10 cellular contexts compared by ENCODE assay signal in the genomic region with DNA sequence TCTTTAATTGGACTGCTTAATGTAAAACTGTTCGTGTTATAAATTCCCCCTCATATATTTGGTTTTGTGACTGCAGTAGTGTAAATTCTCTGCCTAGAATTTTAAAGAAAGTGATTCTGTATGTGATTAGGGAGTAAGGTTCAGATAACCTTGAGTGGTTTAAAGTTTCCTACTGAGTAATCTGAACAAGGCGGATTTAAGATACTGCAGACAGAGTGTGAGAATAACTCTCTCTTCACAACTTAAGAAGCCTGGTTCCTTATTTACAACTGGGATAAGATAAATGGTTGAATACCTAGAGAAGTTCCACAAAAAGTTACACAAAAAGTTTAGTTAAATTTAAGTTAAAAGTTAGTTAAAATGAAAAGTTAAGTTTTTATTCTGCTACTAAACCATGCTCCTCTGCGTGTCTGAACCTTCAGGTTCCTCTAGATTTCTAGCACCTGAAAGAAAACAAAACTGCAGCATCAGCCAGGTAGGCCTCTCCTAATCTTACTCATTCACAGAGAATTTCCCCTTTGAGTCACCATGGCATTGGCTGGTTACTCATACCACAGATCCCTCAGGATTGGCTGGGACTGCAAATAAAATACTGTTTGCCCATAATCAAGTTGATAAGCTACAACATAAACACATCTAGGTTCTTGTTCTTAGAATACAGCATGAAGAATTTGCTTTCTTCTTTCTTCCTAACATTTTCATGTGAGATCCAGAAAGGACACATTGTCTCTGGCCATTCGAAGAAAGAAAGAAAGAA. TPM values are rescaled to one million over a fixed set of nuclear protein-coding genes. Genes with fewer than 3 reads are reported as not detected.
A peak's percentile ranks its signal among the peaks of the same experiment; 100 is the strongest.
DNase-seq lines count a peak whose midpoint lies in the region; ATAC-seq and TF ChIP-seq lines count a peak whose summit lies in the region.
"Had no signal": no experiment of that assay in that cellular context is flagged by ENCODE, and none has a peak within 500 bp of the region (broad histone marks: within the 10 kb centered on the region; RNA-seq: fewer than 3 reads in every experiment).

Gene ARL14, plus strand, starts transcription at position 614 of the 757 bp plus-strand sequence. CDS start 187 bp downstream, outside the sequence.

- H3K4me1 ChIP-seq in ACC112 (ENCODE audit: control insufficient read depth, insufficient read depth, low read length, unreplicated experiment) (peaks cover 17% of the 10 kb centered on the region), body of pancreas (peaks cover 62% of the 10 kb centered on the region)
- H3K4me1 ChIP-seq: BLaER1 had no signal

- no peaks in the 10 kb centered on the region for H3K27me3 ChIP-seq in ACC112 (ENCODE audit: insufficient read depth, low read length)
- H3K27me3 ChIP-seq in body of pancreas: no peaks in the 10 kb centered on the region
- H3K27me3 ChIP-seq: BLaER1 had no signal

- ATAC-seq in HG02852 (IDR thresholded peaks at IDR 0.05; ENCODE audit: unreplicated experiment): peak; percentile 70
- ATAC-seq in body of pancreas: peak; percentile 94
- no peak for ATAC-seq in GM18867 (IDR thresholded peaks at IDR 0.05; ENCODE audit: unreplicated experiment)
- ATAC-seq in HG02981 (IDR thresholded peaks at IDR 0.05; ENCODE audit: unreplicated experiment): no peak

- H3K27ac ChIP-seq in ACC112 (ENCODE audit: low read depth, low read length): peak within 1 kb of the TSS; percentile 33; the same call in 1 of the 2 replicates
- peak within 1 kb of the TSS; percentile 82 to 89 (median 88) for H3K27ac ChIP-seq in body of pancreas
- H3K27ac ChIP-seq: BLaER1 had no signal

- WGBS in body of pancreas, 2 donors: 23 to 34% methylated on average over 4 of the region's 4 CpGs

- CTCF ChIA-PET in HEK293T (lab: Yijun Ruan, JAX): no interaction called here

- TF ChIP-seq CTCF in body of pancreas (IDR thresholded peaks at IDR 0.05): no peak

- intact Hi-C loops in body of pancreas (cut with DNase I): no loop called here

- H3K4me3 ChIP-seq in ACC112 (ENCODE audit: low read depth, low read length) (peak within 1 kb of the TSS; percentile 48; the same call in 1 of the 2 replicates), body of pancreas (no peak within 1 kb of the TSS)
- H3K4me3 ChIP-seq: BLaER1 had no signal

- H3K9me3 ChIP-seq in body of pancreas: no peaks in the 10 kb centered on the region
- H3K9me3 ChIP-seq: BLaER1 had no signal

- H3K36me3 ChIP-seq in ACC112 (ENCODE audit: insufficient read depth, low read length): no peaks in the 10 kb centered on the region
- no peaks in the 10 kb centered on the region for H3K36me3 ChIP-seq in body of pancreas (replicated peaks in 1 of 2; ENCODE audit: insufficient read depth in 1 of 2, low read depth in 2 of 2)
- H3K36me3 ChIP-seq: BLaER1 had no signal

- peak; percentile 55 to 81 (median 68) for DNase-seq in body of pancreas
- DNase-seq in lung microvascular endothelial cell (ENCODE audit: low read depth in 2 of 2): peak; percentile 5 to 64
- no peak for DNase-seq in HEK293T (ENCODE audit: extremely low spot score)
- DNase-seq in epidermal melanocyte (ENCODE audit: insufficient read length, low spot score): no peak
- DNase-seq: NCI-H446 treated with DMSO at 0.1 percent for 48 hours had no signal

- H2AFZ ChIP-seq in ACC112 (ENCODE audit: low read length, unreplicated experiment): peak within 1 kb of the TSS; percentile 72

- TF ChIP-seq POLR2A in body of pancreas (IDR thresholded peaks at IDR 0.05): peak; percentile 64 to 81 (median 65)

- no peaks in the 10 kb centered on the region for H3K79me2 ChIP-seq in ACC112 (ENCODE audit: control insufficient read depth, insufficient read depth, low read length, unreplicated experiment)

- POLR2A ChIA-PET in HEK293T (lab: Yijun Ruan, JAX): no interaction called here

TF ChIP-seq in HEK293T, 16 proteins besides CTCF, POLR2A, EP300 and RAD21:
- TF ChIP-seq FOXM1 (IDR thresholded peaks at IDR 0.05; ENCODE audit: borderline replicate concordance): no peak
- TF ChIP-seq HDGF (IDR thresholded peaks at IDR 0.05; ENCODE audit: borderline replicate concordance): no peak
- no peak for TF ChIP-seq ARNT (IDR thresholded peaks at IDR 0.05)
- no peak for TF ChIP-seq FOXA1 (IDR thresholded peaks at IDR 0.05)
- TF ChIP-seq FOXK2 (IDR thresholded peaks at IDR 0.05): no peak
- no peak for TF ChIP-seq L3MBTL2 (conservative IDR thresholded peaks at IDR 0.05)
- no peak for TF ChIP-seq NFRKB (IDR thresholded peaks at IDR 0.05)
- no peak for TF ChIP-seq SUZ12 (IDR thresholded peaks at IDR 0.05)
- TF ChIP-seq PKNOX1 (IDR thresholded peaks at IDR 0.05): no peak
- no peak for TF ChIP-seq SP1 (IDR thresholded peaks at IDR 0.05)
- no peak for TF ChIP-seq BHLHE40 (IDR thresholded peaks at IDR 0.05; ENCODE audit: borderline replicate concordance)
- TF ChIP-seq TARDBP (IDR thresholded peaks at IDR 0.05): no peak
- no peak for TF ChIP-seq ELF4 (IDR thresholded peaks at IDR 0.05)
- no peak for TF ChIP-seq LEF1 (IDR thresholded peaks at IDR 0.05; ENCODE audit: borderline replicate concordance)
- TF ChIP-seq ZNF384 (IDR thresholded peaks at IDR 0.05): no peak
- TF ChIP-seq CTBP1 (IDR thresholded peaks at IDR 0.05; ENCODE audit: borderline replicate concordance): no peak

RNA-seq across cellular contexts. Expression of gene ARL14, which starts in this region (rescaled TPM):
- total RNA-seq in body of pancreas (1 to 10 TPM; 2.3 to 8.8 TPM), lung microvascular endothelial cell (not detected in 2 replicates)

Comparison
In these comparisons a context has a peak if more than half of its experiments do, and no peak if none do; other contexts are left out.
1. Peak in DNase-seq in lung microvascular endothelial cell; RNA of the gene not detected or under 1 TPM.
2. ATAC-seq: peak in HG02852 (single experiment) and body of pancreas (single experiment); none in GM18867 (single experiment) and HG02981 (single experiment).
3. DNase-seq: peak in body of pancreas (4 of 4); none in HEK293T (single experiment) and epidermal melanocyte (single experiment).